ENCODE assay signal across 11 cellular contexts in genomic region chr10:104076743-104077160, GRCh38. TPM values are rescaled to one million over a fixed set of nuclear protein-coding genes. Genes with fewer than 3 reads are reported as not detected.
DNase-seq lines count a peak whose midpoint lies in the region; ATAC-seq and TF ChIP-seq lines count a peak whose summit lies in the region.
"Had no signal": no experiment of that assay in that cellular context is flagged by ENCODE, and none has a peak within 500 bp of the region (broad histone marks: within the 10 kb centered on the region; RNA-seq: fewer than 3 reads in every experiment).

No MANE protein-coding gene starts in this region.

- peaks cover 13% of the 10 kb centered on the region for H3K4me1 Mint-ChIP-seq in mesothelial cell of epicardium
- H3K4me1 Mint-ChIP-seq: activated T-helper 17 cell treated with anti-CD3 and anti-CD28 coated beads, Interleukin-2, amount 50 U/mL, for 72 hours had no signal

- peaks cover 2% of the 10 kb centered on the region for H3K27me3 Mint-ChIP-seq in mesothelial cell of epicardium (ENCODE audit: low read depth)
- H3K27me3 Mint-ChIP-seq: activated T-helper 17 cell treated with anti-CD3 and anti-CD28 coated beads, Interleukin-2, amount 50 U/mL, for 72 hours had no signal

- ATAC-seq in left lung: peak; percentile 47
- no peak for ATAC-seq in HG03025 (IDR thresholded peaks at IDR 0.05; ENCODE audit: low FRiP score, unreplicated experiment)
- no peak for ATAC-seq in HG02973 (IDR thresholded peaks at IDR 0.05; ENCODE audit: unreplicated experiment)
- ATAC-seq: activated T-helper 17 cell treated with anti-CD3 and anti-CD28 coated beads, Interleukin-2, amount 50 U/mL, for 72 hours had no signal

- H3K27me3 ChIP-seq in colonic mucosa (no peaks in the 10 kb centered on the region), left lung (peaks cover 0 to 3% of the 10 kb centered on the region in 2 donors)
- H3K27me3 ChIP-seq: BLaER1 had no signal

- H3K4me1 ChIP-seq in colonic mucosa (no peaks in the 10 kb centered on the region), left lung (no peaks in the 10 kb centered on the region)
- H3K4me1 ChIP-seq: BLaER1 had no signal

- H3K4me3 ChIP-seq in colonic mucosa (no peak overlapping the region), left lung (no peak overlapping the region)
- H3K4me3 ChIP-seq: BLaER1 had no signal

- H3K36me3 Mint-ChIP-seq in mesothelial cell of epicardium: no peaks in the 10 kb centered on the region

- no peak overlapping the region for H3K4me3 Mint-ChIP-seq in mesothelial cell of epicardium
- H3K4me3 Mint-ChIP-seq: activated T-helper 17 cell treated with anti-CD3 and anti-CD28 coated beads, Interleukin-2, amount 50 U/mL, for 72 hours had no signal

- TF ChIP-seq CTCF in colonic mucosa (IDR thresholded peaks at IDR 0.05) (no peak), left lung (IDR thresholded peaks at IDR 0.05) (no peak), mesothelial cell of epicardium (IDR thresholded peaks at IDR 0.05; ENCODE audit: unreplicated experiment) (no peak)

- intact Hi-C loops in colonic mucosa (cut with DNase I): no loop called here
- intact Hi-C loops in left lung (cut with DNase I): no loop called here

- no peaks in the 10 kb centered on the region for H3K9me3 Mint-ChIP-seq in mesothelial cell of epicardium
- H3K9me3 Mint-ChIP-seq: activated T-helper 17 cell treated with anti-CD3 and anti-CD28 coated beads, Interleukin-2, amount 50 U/mL, for 72 hours had no signal

- H3K27ac Mint-ChIP-seq in mesothelial cell of epicardium: no peak overlapping the region
- H3K27ac Mint-ChIP-seq: activated T-helper 17 cell treated with anti-CD3 and anti-CD28 coated beads, Interleukin-2, amount 50 U/mL, for 72 hours had no signal

- DNase-seq in AG20443 (ENCODE audit: low spot score) (peak; percentile 30), NCI-H187 treated with DMSO at 0.1 percent for 48 hours (lab: John Stamatoyannopoulos, UW) (peak; percentile 14), colonic mucosa (peak; percentile 40), left lung (no peak), HuH-7.5 (ENCODE audit: low spot score) (no peak), mesothelial cell of epicardium (ENCODE audit: low spot score in 2 of 2, unreplicated experiment in 2 of 2) (no peak)
- DNase-seq: NK-92 treated with Interleukin-12 subunit alpha and Interleukin-12 subunit beta, amount 100 ng/mL, for 24 hours had no signal

- H3K27ac ChIP-seq in colonic mucosa (no peak overlapping the region), left lung (peak overlapping the region in 1 of 2 donors; percentile 42)
- H3K27ac ChIP-seq: BLaER1 had no signal

- H3K9me3 ChIP-seq in colonic mucosa (no peaks in the 10 kb centered on the region), left lung (no peaks in the 10 kb centered on the region)
- H3K9me3 ChIP-seq: BLaER1 had no signal

- no peak overlapping the region for H3K9ac ChIP-seq in colonic mucosa (ENCODE audit: low read depth in 2 of 2, low read length in 2 of 2)
- H3K9ac ChIP-seq: BLaER1 had no signal

- H3K36me3 ChIP-seq in colonic mucosa (no peaks in the 10 kb centered on the region), left lung (no peaks in the 10 kb centered on the region)
- H3K36me3 ChIP-seq: BLaER1 had no signal

RNA-seq across cellular contexts. Expression of gene COL17A1, which starts 8.9 kb away (rescaled TPM):
- total RNA-seq in colonic mucosa (100 to 1,000 TPM; 115 to 249 TPM), left lung (10 to 100 TPM in 1 of 2 donors, 1 to 10 TPM in 1; 2.1 to 43.4 TPM), mesothelial cell of epicardium (3.6 to 4.4 TPM (median 4.2 TPM) in 3 replicates)
- total RNA-seq: activated T-helper 17 cell treated with anti-CD3 and anti-CD28 coated beads, Interleukin-2, amount 50 U/mL, for 72 hours had no signal

RNA-seq across cellular contexts. Expression of gene SFR1, which starts 45.2 kb away (rescaled TPM):
- total RNA-seq in colonic mucosa: 1 to 10 TPM; 6.8 to 8.0 TPM
- 1 to 10 TPM; 9.2 to 9.3 TPM for total RNA-seq in left lung
- total RNA-seq in mesothelial cell of epicardium: 6.4 to 7.5 TPM (median 7.3 TPM) in 3 replicates

Comparison
In these comparisons a context has a peak if more than half of its experiments do, and no peak if none do; other contexts are left out.
1. DNase-seq: peak in AG20443 (single experiment), NCI-H187 treated with DMSO at 0.1 percent for 48 hours (single experiment) and colonic mucosa (single experiment); none in left lung (0 of 2), HuH-7.5 (single experiment) and mesothelial cell of epicardium (0 of 2).